ENCODE assay signal across 21 cellular contexts in the genomic region with DNA sequence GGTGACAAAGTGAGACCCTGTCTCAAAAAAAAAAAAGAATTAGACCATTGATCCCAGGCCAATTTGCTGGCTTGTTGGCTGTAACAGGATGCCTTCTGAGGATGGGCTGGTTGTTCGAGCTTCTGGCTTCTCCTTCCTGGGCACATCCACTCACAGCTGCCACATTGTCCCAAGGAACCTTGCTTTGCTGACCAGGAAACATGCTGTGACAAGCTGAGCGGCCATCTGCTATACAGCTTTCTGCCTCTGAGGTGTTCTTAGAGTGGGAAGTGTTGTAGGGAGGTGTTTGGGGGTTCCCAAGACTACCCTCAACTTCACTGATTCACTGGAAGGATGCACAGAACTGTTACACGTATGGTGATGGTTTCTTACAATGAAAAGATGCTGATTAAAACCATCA. TPM values are rescaled to one million over a fixed set of nuclear protein-coding genes. Genes with fewer than 3 reads are reported as not detected.
DNase-seq lines count a peak whose midpoint lies in the region; ATAC-seq, FAIRE-seq and TF ChIP-seq lines count a peak whose summit lies in the region.
"Had no signal": no experiment of that assay in that cellular context is flagged by ENCODE, and none has a peak within 500 bp of the region (broad histone marks: within the 10 kb centered on the region; RNA-seq: fewer than 3 reads in every experiment).

No MANE protein-coding gene starts in this region.

- peaks cover 15% of the 10 kb centered on the region for H3K9me1 ChIP-seq in K562 (ENCODE audit: control insufficient read depth, insufficient read depth, low read length)

- H3K9me3 ChIP-seq in K562 (replicated peaks; ENCODE audit: control insufficient read depth, insufficient read depth, low read depth, low read length) (no peaks in the 10 kb centered on the region), kidney (ENCODE audit: control insufficient read depth in 1 of 2, low read length in 2 of 2) (no peaks in the 10 kb centered on the region), stomach (no peaks in the 10 kb centered on the region), colonic mucosa (no peaks in the 10 kb centered on the region)
- H3K9me3 ChIP-seq: A549 had no signal

- in situ Hi-C loops in K562 (cut with MboI), result no loop called here

- ATAC-seq in K562, result no peak
- ATAC-seq: HepG2 had no signal

- no peak for FAIRE-seq in K562 (lab: Jason Lieb, UNC)
- no peak for FAIRE-seq in kidney (lab: Jason Lieb, UNC)
- FAIRE-seq: A549, H54, HepG2 had no signal

- H3K27ac ChIP-seq in K562 (ENCODE audit: extremely low read depth, low read depth, low read length) (peak overlapping the region; percentile 74), kidney (ENCODE audit: low read depth in 2 of 2, low read length in 2 of 2) (no peak overlapping the region), stomach (peak overlapping the region; percentile 27 to 85 (median 82)), colonic mucosa (no peak overlapping the region)
- H3K27ac ChIP-seq: 22Rv1, A549, GM23248 had no signal

- no peaks in the 10 kb centered on the region for H3K9me3 Mint-ChIP-seq in T-helper 1 cell treated with Interleukin-12 subunit alpha and Interleukin-12 subunit beta and Interleukin-4 antibody, amounts not matched to agents 30 μg/mL and 1 μg/mL, for 36 hours
- H3K9me3 Mint-ChIP-seq: CD14-positive monocyte; CD4-positive, alpha-beta memory T cell; HFFc6 had no signal

- H3K27me3 Mint-ChIP-seq in T-helper 1 cell treated with Interleukin-12 subunit alpha and Interleukin-12 subunit beta and Interleukin-4 antibody, amounts not matched to agents 30 μg/mL and 1 μg/mL, for 36 hours (ENCODE audit: low read depth), result no peaks in the 10 kb centered on the region
- H3K27me3 Mint-ChIP-seq: CD4-positive, alpha-beta memory T cell had no signal

- H3K79me2 ChIP-seq in K562 (ENCODE audit: control insufficient read depth, insufficient read depth, low read length), result peaks cover 68% of the 10 kb centered on the region

- H3K4me3 ChIP-seq in K562 (no peak overlapping the region), kidney (ENCODE audit: low read length in 2 of 2) (no peak overlapping the region), stomach (no peak overlapping the region), colonic mucosa (no peak overlapping the region)
- H3K4me3 ChIP-seq: A549, GM23248 had no signal

- POLR2A ChIA-PET in K562 (lab: Yijun Ruan, JAX), result interaction anchor here (0.6 to 11.8 kb wide), 20 partner anchors 7 to 896 kb away, joined by 3 to 172 read pairs (median 4); partner anchors contain the start of genes PI4KA and SNAP29

- H3K36me3 ChIP-seq in K562 (ENCODE audit: control insufficient read depth, insufficient read depth, low read length), result peaks cover 66% of the 10 kb centered on the region
- H3K36me3 ChIP-seq in kidney (ENCODE audit: control insufficient read depth in 1 of 2, insufficient read depth in 2 of 2, low read length in 2 of 2), result peaks cover 1 to 2% of the 10 kb centered on the region in 2 donors
- peaks cover 8 to 50% (median 36%) of the 10 kb centered on the region in 4 donors for H3K36me3 ChIP-seq in stomach
- no peaks in the 10 kb centered on the region for H3K36me3 ChIP-seq in colonic mucosa

- peaks cover 28% of the 10 kb centered on the region for H3K4me1 Mint-ChIP-seq in T-helper 1 cell treated with Interleukin-12 subunit alpha and Interleukin-12 subunit beta and Interleukin-4 antibody, amounts not matched to agents 30 μg/mL and 1 μg/mL, for 36 hours (ENCODE audit: low read depth)

- no TSS peak for BruUV-seq in K562 (replicated peaks; lab: Mats Ljungman, UMichigan)

- CTCF ChIA-PET in K562 (lab: Yijun Ruan, JAX; ENCODE audit: low intra/inter-chr PET ratio), result no interaction called here

- no peak overlapping the region for H3K4me3 Mint-ChIP-seq in T-helper 1 cell treated with Interleukin-12 subunit alpha and Interleukin-12 subunit beta and Interleukin-4 antibody, amounts not matched to agents 30 μg/mL and 1 μg/mL, for 36 hours
- H3K4me3 Mint-ChIP-seq: CD14-positive monocyte; CD4-positive, alpha-beta memory T cell; HFFc6 had no signal

- TF ChIP-seq RAD21 in K562 (CRISPR knock-in tag; conservative IDR thresholded peaks at IDR 0.05 in 1 of 2, IDR thresholded peaks at IDR 0.05 in 1 of 2), result no peak

- H3K9ac ChIP-seq in K562 (ENCODE audit: insufficient read depth in 1 of 2, low read depth in 2 of 2, low read length in 2 of 2), result peak overlapping the region; percentile 52 to 85; a peak in 1 of 4 replicates
- H3K9ac ChIP-seq in kidney (ENCODE audit: low read length in 2 of 2), result no peak overlapping the region
- H3K9ac ChIP-seq in colonic mucosa (ENCODE audit: low read depth in 2 of 2, low read length in 2 of 2), result no peak overlapping the region
- H3K9ac ChIP-seq: GM23248 had no signal

- no peak overlapping the region for H2AFZ ChIP-seq in K562 (ENCODE audit: low read depth, low read length)
- H2AFZ ChIP-seq: GM23248 had no signal

- peaks cover 64 to 69% of the 10 kb centered on the region in 2 experiments for H3K4me1 ChIP-seq in K562 (replicated peaks in 1 of 2; ENCODE audit: control insufficient read depth in 2 of 2, insufficient read depth in 2 of 2, low read length in 2 of 2)
- H3K4me1 ChIP-seq in kidney (ENCODE audit: control insufficient read depth in 1 of 2, insufficient read depth in 1 of 2, low read depth in 1 of 2, low read length in 2 of 2), result peaks cover 14 to 16% of the 10 kb centered on the region in 2 donors
- H3K4me1 ChIP-seq in stomach, result peaks cover 23 to 79% (median 46%) of the 10 kb centered on the region in 4 donors
- H3K4me1 ChIP-seq in colonic mucosa, result peaks cover 17% of the 10 kb centered on the region

- TF ChIP-seq POLR2A in K562 (conservative IDR thresholded peaks at IDR 0.05), result no peak
- TF ChIP-seq POLR2A in stomach (IDR thresholded peaks at IDR 0.05), result no peak

- TF ChIP-seq EP300 in K562 (IDR thresholded peaks at IDR 0.05; ENCODE audit: low read length) (no peak), stomach (IDR thresholded peaks at IDR 0.05) (no peak)

- no peak for DNase-seq in T-helper 1 cell
- DNase-seq in K562 (ENCODE audit: extremely low read depth in 1 of 4, low spot score in 3 of 4), result peak in 1 of 4 experiments; percentile 41
- DNase-seq in kidney, result peak; percentile 15
- DNase-seq in stomach, result no peak
- no peak for DNase-seq in colonic mucosa
- no peak for DNase-seq in activated CD4-positive, alpha-beta T cell treated with anti-CD3 and anti-CD28 coated beads, Interleukin-2, amount 50 U/mL, for 1 hour
- no peak for DNase-seq in cardiac septum (ENCODE audit: low spot score)
- DNase-seq: AML-193; Calu3; CD4-positive, alpha-beta memory T cell; DMS79 treated with DMSO at 0.1 percent for 48 hours; GF-D8; GM23248; HCEC 1CT; HFFc6 had no signal

- peak overlapping the region; percentile 9 for H3K27ac Mint-ChIP-seq in T-helper 1 cell treated with Interleukin-12 subunit alpha and Interleukin-12 subunit beta and Interleukin-4 antibody, amounts not matched to agents 30 μg/mL and 1 μg/mL, for 36 hours
- H3K27ac Mint-ChIP-seq: HFFc6 had no signal

- 0 out of 2 replicates have a peak, but pooled peaks cover 5% of the 10 kb centered on the region for H4K20me1 ChIP-seq in K562 (replicated peaks; ENCODE audit: control insufficient read depth, insufficient read depth, low read length)

- peaks cover 18% of the 10 kb centered on the region for H3K36me3 Mint-ChIP-seq in T-helper 1 cell treated with Interleukin-12 subunit alpha and Interleukin-12 subunit beta and Interleukin-4 antibody, amounts not matched to agents 30 μg/mL and 1 μg/mL, for 36 hours (ENCODE audit: low read depth)

- 75% methylated on average over 3 of the region's 3 CpGs for WGBS in K562 (ENCODE audit: insufficient coverage, low coverage, missing lambda C conversion rate)
- 76 to 92% (median 86%) methylated on average over 2 to 3 of the region's 3 CpGs for WGBS in stomach, 5 donors

- TF ChIP-seq CTCF in K562 (IDR thresholded peaks at IDR 0.05 in 2 of 3, conservative IDR thresholded peaks at IDR 0.05 in 1 of 3; ENCODE audit: insufficient read depth in 2 of 3, low read depth in 1 of 3, low read length in 3 of 3) (no peak), kidney (IDR thresholded peaks at IDR 0.05; ENCODE audit: borderline replicate concordance, extremely low read depth, insufficient read depth) (no peak), stomach (IDR thresholded peaks at IDR 0.05) (no peak), colonic mucosa (IDR thresholded peaks at IDR 0.05) (no peak)

- intact Hi-C loops in K562 (cut with micrococcal nuclease) (loop anchor here (5.0 kb wide), 1 partner anchor 97 kb away; no protein-coding TSS in a partner anchor), kidney (cut with DNase I) (no loop called here), stomach (cut with DNase I; ENCODE audit: low total_unique reads) (no loop called here), colonic mucosa (cut with DNase I) (loop anchor here (10.0 kb wide), 1 partner anchor 49 kb away; the partner anchor contains the start of gene CRKL), cardiac septum (cut with DNase I) (no loop called here)

- peak overlapping the region; percentile 82; the same call in 1 of the 2 replicates for H3K4me2 ChIP-seq in K562 (ENCODE audit: insufficient read depth, low read length)
- H3K4me2 ChIP-seq: A549 had no signal

- H3K27me3 ChIP-seq in K562 (ENCODE audit: control insufficient read depth in 2 of 2, insufficient read depth in 2 of 2, low read length in 2 of 2) (no peaks in the 10 kb centered on the region), stomach (no peaks in the 10 kb centered on the region), colonic mucosa (no peaks in the 10 kb centered on the region)

RNA-seq across cellular contexts. Expression of gene SNAP29, which starts 6.5 kb away (rescaled TPM):
- 63.6 and 66.4 TPM in 2 replicates for total RNA-seq in K562 (2011; cell fraction: chromatin; rRNA removed; ENCODE audit: low replicate concordance)
- 39.3 and 45.4 TPM in 2 replicates for total RNA-seq in K562 (2011; cell fraction: nucleolus; rRNA removed)
- total RNA-seq in K562 (2011; cell fraction: nucleoplasm; rRNA removed), result 59.8 and 84.4 TPM in 2 replicates
- total RNA-seq in K562 (2014; rRNA removed), result 71.4 and 89.3 TPM in 2 replicates
- total RNA-seq in K562 (2014; rRNA removed; fragmentation: Illumina TruSeq; extraction: Trizol), result 58.1 and 64.4 TPM in 2 replicates
- 70.6 and 75.9 TPM in 2 replicates for total RNA-seq in K562 (2015; rRNA removed; fragmentation: Illumina TruSeq; extraction: Trizol)
- 122 and 123 TPM in 2 replicates for total RNA-seq in K562 (2021)
- polyA plus RNA-seq in K562 (2011; rRNA removed), result 187 and 200 TPM in 2 replicates
- polyA plus RNA-seq in K562 (2011; cell fraction: cytosol; rRNA removed), result 97.0 and 115 TPM in 2 replicates
- polyA plus RNA-seq in K562 (2011; cell fraction: nucleus; rRNA removed), result 51.6 and 70.0 TPM in 2 replicates
- polyA plus RNA-seq in K562 (2012), result 105 and 162 TPM in 2 replicates
- 181 and 250 TPM in 2 replicates for polyA plus RNA-seq in K562 (2014; fragmentation: Illumina TruSeq; extraction: Trizol)
- polyA plus RNA-seq in K562 (2014; fragmentation: Nextera tagmentation; extraction: Ambion mirVana), result 10 to 100 TPM; 19.5 to 22.8 TPM
- polyA plus RNA-seq in K562 (2014; rRNA removed), result 136 and 161 TPM in 2 replicates
- 89.0 and 94.5 TPM in 2 replicates for polyA minus RNA-seq in K562 (2011; rRNA and poly(A)+ RNA removed)
- polyA minus RNA-seq in K562 (2011; cell fraction: cytosol; rRNA and poly(A)+ RNA removed), result 44.9 and 53.1 TPM in 2 replicates
- 14.3 and 25.0 TPM in 2 replicates for polyA minus RNA-seq in K562 (2011; cell fraction: nucleus; rRNA and poly(A)+ RNA removed)
- 25.4 TPM for total RNA-seq in kidney
- 26.8 TPM for polyA plus RNA-seq in kidney (ENCODE audit: insufficient read depth, low read depth, low replicate concordance)
- 10 to 100 TPM in 4 of 5 donors, 1 to 10 TPM in 1; 8.8 to 22.8 (median 11.1) TPM for total RNA-seq in stomach
- polyA plus RNA-seq in stomach, result 10 to 100 TPM; 16.7 to 24.0 (median 17.1) TPM
- 10 to 100 TPM; 25.3 to 39.0 TPM for total RNA-seq in colonic mucosa
- 23.6 TPM for total RNA-seq in cardiac septum

RNA-seq across cellular contexts. Expression of gene PI4KA, which starts 6.7 kb away (rescaled TPM):
- total RNA-seq in K562 (2011; cell fraction: chromatin; rRNA removed; ENCODE audit: low replicate concordance), result 856 and 1,421 TPM in 2 replicates
- total RNA-seq in K562 (2011; cell fraction: nucleolus; rRNA removed), result 627 and 658 TPM in 2 replicates
- total RNA-seq in K562 (2011; cell fraction: nucleoplasm; rRNA removed), result 567 and 576 TPM in 2 replicates
- total RNA-seq in K562 (2014; rRNA removed), result 103 and 117 TPM in 2 replicates
- 62.3 and 63.7 TPM in 2 replicates for total RNA-seq in K562 (2014; rRNA removed; fragmentation: Illumina TruSeq; extraction: Trizol)
- total RNA-seq in K562 (2015; rRNA removed; fragmentation: Illumina TruSeq; extraction: Trizol), result 75.3 and 82.5 TPM in 2 replicates
- total RNA-seq in K562 (2021), result 173 and 187 TPM in 2 replicates
- 84.7 and 128 TPM in 2 replicates for polyA plus RNA-seq in K562 (2011; rRNA removed)
- 76.2 and 84.4 TPM in 2 replicates for polyA plus RNA-seq in K562 (2011; cell fraction: cytosol; rRNA removed)
- polyA plus RNA-seq in K562 (2011; cell fraction: nucleus; rRNA removed), result 448 and 556 TPM in 2 replicates
- 142 and 181 TPM in 2 replicates for polyA plus RNA-seq in K562 (2012)
- polyA plus RNA-seq in K562 (2014; fragmentation: Illumina TruSeq; extraction: Trizol), result 124 and 127 TPM in 2 replicates
- polyA plus RNA-seq in K562 (2014; fragmentation: Nextera tagmentation; extraction: Ambion mirVana), result 10 to 100 TPM in 1 of 2 experiments, 1 to 10 TPM in 1; 7.3 to 11.1 TPM
- 116 and 125 TPM in 2 replicates for polyA plus RNA-seq in K562 (2014; rRNA removed)
- polyA minus RNA-seq in K562 (2011; rRNA and poly(A)+ RNA removed), result 160 and 176 TPM in 2 replicates
- 98.9 and 161 TPM in 2 replicates for polyA minus RNA-seq in K562 (2011; cell fraction: cytosol; rRNA and poly(A)+ RNA removed)
- 188 and 253 TPM in 2 replicates for polyA minus RNA-seq in K562 (2011; cell fraction: nucleus; rRNA and poly(A)+ RNA removed)
- 92.8 TPM for total RNA-seq in kidney
- 37.3 TPM for polyA plus RNA-seq in kidney (ENCODE audit: insufficient read depth, low read depth, low replicate concordance)
- 100 to 1,000 TPM in 1 of 5 donors, 10 to 100 TPM in 4; 37.3 to 174 (median 91.9) TPM for total RNA-seq in stomach
- 10 to 100 TPM; 22.7 to 33.0 (median 25.1) TPM for polyA plus RNA-seq in stomach
- total RNA-seq in colonic mucosa, result 10 to 100 TPM; 69.4 to 86.8 TPM
- 52.6 TPM for total RNA-seq in cardiac septum

RNA-seq across cellular contexts. Expression of gene CRKL, which starts 51.9 kb away (rescaled TPM):
- 251 and 271 TPM in 2 replicates for total RNA-seq in K562 (2011; cell fraction: chromatin; rRNA removed; ENCODE audit: low replicate concordance)
- total RNA-seq in K562 (2011; cell fraction: nucleolus; rRNA removed), result 179 and 190 TPM in 2 replicates
- 236 and 257 TPM in 2 replicates for total RNA-seq in K562 (2011; cell fraction: nucleoplasm; rRNA removed)
- total RNA-seq in K562 (2014; rRNA removed), result 105 and 144 TPM in 2 replicates
- 138 and 141 TPM in 2 replicates for total RNA-seq in K562 (2014; rRNA removed; fragmentation: Illumina TruSeq; extraction: Trizol)
- 124 and 128 TPM in 2 replicates for total RNA-seq in K562 (2015; rRNA removed; fragmentation: Illumina TruSeq; extraction: Trizol)
- 263 and 267 TPM in 2 replicates for total RNA-seq in K562 (2021)
- polyA plus RNA-seq in K562 (2011; rRNA removed), result 135 and 196 TPM in 2 replicates
- polyA plus RNA-seq in K562 (2011; cell fraction: cytosol; rRNA removed), result 111 and 189 TPM in 2 replicates
- 90.3 and 116 TPM in 2 replicates for polyA plus RNA-seq in K562 (2011; cell fraction: nucleus; rRNA removed)
- polyA plus RNA-seq in K562 (2012), result 90.4 and 122 TPM in 2 replicates
- 144 and 156 TPM in 2 replicates for polyA plus RNA-seq in K562 (2014; fragmentation: Illumina TruSeq; extraction: Trizol)
- polyA plus RNA-seq in K562 (2014; fragmentation: Nextera tagmentation; extraction: Ambion mirVana), result 100 to 1,000 TPM; 100 to 105 TPM
- polyA plus RNA-seq in K562 (2014; rRNA removed), result 114 and 124 TPM in 2 replicates
- polyA minus RNA-seq in K562 (2011; rRNA and poly(A)+ RNA removed), result 219 and 267 TPM in 2 replicates
- 166 and 232 TPM in 2 replicates for polyA minus RNA-seq in K562 (2011; cell fraction: cytosol; rRNA and poly(A)+ RNA removed)
- polyA minus RNA-seq in K562 (2011; cell fraction: nucleus; rRNA and poly(A)+ RNA removed), result 39.9 and 84.6 TPM in 2 replicates
- 44.7 TPM for total RNA-seq in kidney
- polyA plus RNA-seq in kidney (ENCODE audit: insufficient read depth, low read depth, low replicate concordance), result 11.9 TPM
- total RNA-seq in stomach, result 10 to 100 TPM; 17.0 to 60.3 (median 26.3) TPM
- 10 to 100 TPM; 11.6 to 12.5 (median 11.7) TPM for polyA plus RNA-seq in stomach
- total RNA-seq in colonic mucosa, result 10 to 100 TPM; 63.6 to 82.5 TPM
- 55.5 TPM for total RNA-seq in cardiac septum

Comparison
In these comparisons a context has a peak if more than half of its experiments do, and no peak if none do; other contexts are left out.
1. H3K27ac ChIP-seq: peak in K562 (single experiment) and stomach (5 of 5); none in kidney (0 of 2) and colonic mucosa (single experiment).
2. H3K9ac ChIP-seq: peak in K562 (2 of 2); none in kidney (0 of 2) and colonic mucosa (0 of 2).
3. intact Hi-C loops: an anchor here in K562 (5.0 kb wide) and colonic mucosa (10.0 kb wide); none called in kidney, stomach and cardiac septum.